In the genomic region with DNA sequence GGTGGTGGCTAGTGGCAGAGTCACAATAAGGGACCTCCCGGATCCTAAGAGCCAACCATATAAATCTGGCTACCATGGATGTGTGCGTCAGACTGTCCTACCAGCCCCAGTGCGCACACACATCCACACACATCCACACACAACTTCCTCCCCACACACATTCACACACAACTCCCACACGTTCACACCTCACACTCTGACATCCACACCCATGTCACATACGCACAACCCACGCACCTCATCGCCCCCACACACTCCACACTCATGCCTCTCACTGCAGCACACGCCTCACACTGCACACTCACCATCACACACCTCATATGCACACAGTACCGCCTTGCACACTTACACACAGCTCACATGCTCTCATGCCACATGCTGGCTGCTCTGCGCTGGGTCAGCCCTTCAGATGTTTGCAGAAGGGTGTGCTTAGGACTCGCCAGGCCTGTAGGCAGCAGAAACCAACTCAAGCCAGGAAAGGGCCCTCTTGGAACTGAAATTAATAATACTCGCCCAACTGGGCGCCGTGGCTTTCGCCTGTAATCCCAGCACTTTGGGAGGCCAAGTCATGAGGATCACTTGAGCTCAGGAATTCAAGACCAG, we compare ENCODE assay signal across 11 cellular contexts. TPM values are rescaled to one million over a fixed set of nuclear protein-coding genes. Genes with fewer than 3 reads are reported as not detected.
A peak's percentile ranks its signal among the peaks of the same experiment; 100 is the strongest.
DNase-seq lines count a peak whose midpoint lies in the region; ATAC-seq, FAIRE-seq and TF ChIP-seq lines count a peak whose summit lies in the region.
"Had no signal": no experiment of that assay in that cellular context is flagged by ENCODE, and none has a peak within 500 bp of the region (broad histone marks: within the 10 kb centered on the region; RNA-seq: fewer than 3 reads in every experiment).

No MANE protein-coding gene starts in this region.

- no peaks in the 10 kb centered on the region for H3K36me3 Mint-ChIP-seq in WTC11

- H3K9me3 Mint-ChIP-seq in WTC11, result no peaks in the 10 kb centered on the region

- TF ChIP-seq POLR2A in body of pancreas (IDR thresholded peaks at IDR 0.05), result no peak

- H3K27me3 ChIP-seq in left ventricle myocardium inferior (ENCODE audit: low read depth) (peaks cover 4% of the 10 kb centered on the region), iPS-20b (ENCODE audit: insufficient read depth, low read length) (peaks cover 11% of the 10 kb centered on the region; the same call in 1 of the 2 replicates), body of pancreas (no peaks in the 10 kb centered on the region)
- H3K27me3 ChIP-seq: colonic mucosa had no signal

- TF ChIP-seq CTCF in left ventricle myocardium inferior (IDR thresholded peaks at IDR 0.05; ENCODE audit: borderline replicate concordance), result no peak
- no peak for TF ChIP-seq CTCF in WTC11 (IDR thresholded peaks at IDR 0.05)
- TF ChIP-seq CTCF in body of pancreas (IDR thresholded peaks at IDR 0.05), result no peak

- H3K4me3 ChIP-seq in left ventricle myocardium inferior (peak overlapping the region; percentile 62), iPS-20b (ENCODE audit: low read length) (peak overlapping the region; percentile 69; the same call in 1 of the 2 replicates), body of pancreas (no peak overlapping the region)

- H3K27ac Mint-ChIP-seq in WTC11, result no peak overlapping the region

- POLR2A ChIA-PET in WTC11 (lab: Charles Lee), result interaction anchor here (0.5 kb wide), 1 partner anchor 208 kb away, joined by 3 read pairs; no protein-coding TSS in a partner anchor

- H3K27me3 Mint-ChIP-seq in WTC11 (ENCODE audit: low read depth), result peaks cover 17% of the 10 kb centered on the region

- H3K9me3 ChIP-seq in left ventricle myocardium inferior (replicated peaks) (no peaks in the 10 kb centered on the region), iPS-20b (ENCODE audit: insufficient read depth, low read depth, low read length) (no peaks in the 10 kb centered on the region), body of pancreas (no peaks in the 10 kb centered on the region)
- H3K9me3 ChIP-seq: colonic mucosa had no signal

- H3K4me3 Mint-ChIP-seq in WTC11, result peak overlapping the region; percentile 67

- no peak for ATAC-seq in left ventricle myocardium superior
- no peak for ATAC-seq in WTC11
- ATAC-seq in body of pancreas, result no peak

- H3K27ac ChIP-seq in left ventricle myocardium inferior (replicated peaks) (no peak overlapping the region), iPS-20b (ENCODE audit: low read length) (no peak overlapping the region), body of pancreas (no peak overlapping the region)
- H3K27ac ChIP-seq: colonic mucosa had no signal

- H3K9ac ChIP-seq in iPS-20b (ENCODE audit: low read depth, low read length), result no peak overlapping the region

- H3K36me3 ChIP-seq in left ventricle myocardium inferior, result no peaks in the 10 kb centered on the region
- H3K36me3 ChIP-seq in iPS-20b (ENCODE audit: insufficient read depth, low read depth, low read length), result no peaks in the 10 kb centered on the region
- H3K36me3 ChIP-seq in body of pancreas (replicated peaks in 1 of 2; ENCODE audit: insufficient read depth in 1 of 2, low read depth in 2 of 2), result no peaks in the 10 kb centered on the region
- H3K36me3 ChIP-seq: colonic mucosa had no signal

- DNase-seq in left ventricle myocardium inferior (no peak), left ventricle myocardium superior (no peak), WTC11 (ENCODE audit: low spot score) (no peak), urothelium cell line (ENCODE audit: low spot score) (no peak), EL (no peak), body of pancreas (no peak)
- DNase-seq in stimulated activated CD8-positive, alpha-beta memory T cell treated with anti-CD3 and anti-CD28 coated beads, Interleukin-4, amount 100 ng/mL, for 48 hours, result no peak
- DNase-seq: colonic mucosa, NCI-H1417 treated with DMSO at 0.1 percent for 48 hours had no signal

- CTCF ChIA-PET in WTC11 (lab: Charles Lee), result no interaction called here

- peak; percentile 94 for FAIRE-seq in urothelium cell line (lab: Jason Lieb, UNC)

- 93 to 95% methylated on average over 15 of the region's 15 CpGs for WGBS in body of pancreas, 2 donors

- H3K4me1 Mint-ChIP-seq in WTC11, result peaks cover 8% of the 10 kb centered on the region

- H3K4me1 ChIP-seq in left ventricle myocardium inferior (peaks cover 16% of the 10 kb centered on the region), iPS-20b (ENCODE audit: insufficient read depth, low read length) (no peaks in the 10 kb centered on the region; the same call in 1 of the 2 replicates), body of pancreas (peaks cover 22% of the 10 kb centered on the region)
- H3K4me1 ChIP-seq: colonic mucosa had no signal

- intact Hi-C loops in left ventricle myocardium inferior (cut with micrococcal nuclease) (no loop called here), left ventricle myocardium superior (cut with micrococcal nuclease) (no loop called here), body of pancreas (cut with DNase I) (no loop called here)

TF ChIP-seq in WTC11, 78 proteins besides CTCF, POLR2A, EP300 and RAD21:
- TF ChIP-seq, protein P1, sequence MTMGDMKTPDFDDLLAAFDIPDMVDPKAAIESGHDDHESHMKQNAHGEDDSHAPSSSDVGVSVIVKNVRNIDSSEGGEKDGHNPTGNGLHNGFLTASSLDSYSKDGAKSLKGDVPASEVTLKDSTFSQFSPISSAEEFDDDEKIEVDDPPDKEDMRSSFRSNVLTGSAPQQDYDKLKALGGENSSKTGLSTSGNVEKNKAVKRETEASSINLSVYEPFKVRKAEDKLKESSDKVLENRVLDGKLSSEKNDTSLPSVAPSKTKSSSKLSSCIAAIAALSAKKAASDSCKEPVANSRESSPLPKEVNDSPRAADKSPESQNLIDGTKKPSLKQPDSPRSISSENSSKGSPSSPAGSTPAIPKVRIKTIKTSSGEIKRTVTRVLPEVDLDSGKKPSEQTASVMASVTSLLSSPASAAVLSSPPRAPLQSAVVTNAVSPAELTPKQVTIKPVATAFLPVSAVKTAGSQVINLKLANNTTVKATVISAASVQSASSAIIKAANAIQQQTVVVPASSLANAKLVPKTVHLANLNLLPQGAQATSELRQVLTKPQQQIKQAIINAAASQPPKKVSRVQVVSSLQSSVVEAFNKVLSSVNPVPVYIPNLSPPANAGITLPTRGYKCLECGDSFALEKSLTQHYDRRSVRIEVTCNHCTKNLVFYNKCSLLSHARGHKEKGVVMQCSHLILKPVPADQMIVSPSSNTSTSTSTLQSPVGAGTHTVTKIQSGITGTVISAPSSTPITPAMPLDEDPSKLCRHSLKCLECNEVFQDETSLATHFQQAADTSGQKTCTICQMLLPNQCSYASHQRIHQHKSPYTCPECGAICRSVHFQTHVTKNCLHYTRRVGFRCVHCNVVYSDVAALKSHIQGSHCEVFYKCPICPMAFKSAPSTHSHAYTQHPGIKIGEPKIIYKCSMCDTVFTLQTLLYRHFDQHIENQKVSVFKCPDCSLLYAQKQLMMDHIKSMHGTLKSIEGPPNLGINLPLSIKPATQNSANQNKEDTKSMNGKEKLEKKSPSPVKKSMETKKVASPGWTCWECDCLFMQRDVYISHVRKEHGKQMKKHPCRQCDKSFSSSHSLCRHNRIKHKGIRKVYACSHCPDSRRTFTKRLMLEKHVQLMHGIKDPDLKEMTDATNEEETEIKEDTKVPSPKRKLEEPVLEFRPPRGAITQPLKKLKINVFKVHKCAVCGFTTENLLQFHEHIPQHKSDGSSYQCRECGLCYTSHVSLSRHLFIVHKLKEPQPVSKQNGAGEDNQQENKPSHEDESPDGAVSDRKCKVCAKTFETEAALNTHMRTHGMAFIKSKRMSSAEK (CRISPR knock-in tag; IDR thresholded peaks at IDR 0.05; ENCODE audit: borderline replicate concordance), result no peak
- 0 out of 2 replicates have a peak, but pooled peaks have one; percentile 29 for TF ChIP-seq NR2C2 (CRISPR knock-in tag; IDR thresholded peaks at IDR 0.05)

RNA-seq across cellular contexts. Expression of a gene that starts 3.0 kb away (rescaled TPM):
- total RNA-seq in left ventricle myocardium inferior, result not detected
- total RNA-seq in left ventricle myocardium superior, result 0.20 TPM
- total RNA-seq in WTC11 (2021), result 0.63 to 1.3 TPM (median 0.85 TPM) in 3 replicates
- 1 to 10 TPM in 1 of 2 donors, not detected in 1; 2.3 TPM for total RNA-seq in body of pancreas
- total RNA-seq: OCI-LY7 had no signal

RNA-seq across cellular contexts. Expression of a gene that starts 32.1 kb away (rescaled TPM):
- 39.1 TPM for total RNA-seq in left ventricle myocardium inferior
- 40.3 TPM for total RNA-seq in left ventricle myocardium superior
- 72.1 to 86.9 TPM (median 79.2 TPM) in 3 replicates for total RNA-seq in WTC11 (2021)
- total RNA-seq in body of pancreas, result 10 to 100 TPM; 25.4 to 72.9 TPM

Comparison
In these comparisons a context has a peak if more than half of its experiments do, and no peak if none do; other contexts are left out.
1. H3K4me3 ChIP-seq: peak in left ventricle myocardium inferior (single experiment) and iPS-20b (single experiment); none in body of pancreas (0 of 2).